Comparison of ENCODE assay signal across 8 cellular contexts in the genomic region with DNA sequence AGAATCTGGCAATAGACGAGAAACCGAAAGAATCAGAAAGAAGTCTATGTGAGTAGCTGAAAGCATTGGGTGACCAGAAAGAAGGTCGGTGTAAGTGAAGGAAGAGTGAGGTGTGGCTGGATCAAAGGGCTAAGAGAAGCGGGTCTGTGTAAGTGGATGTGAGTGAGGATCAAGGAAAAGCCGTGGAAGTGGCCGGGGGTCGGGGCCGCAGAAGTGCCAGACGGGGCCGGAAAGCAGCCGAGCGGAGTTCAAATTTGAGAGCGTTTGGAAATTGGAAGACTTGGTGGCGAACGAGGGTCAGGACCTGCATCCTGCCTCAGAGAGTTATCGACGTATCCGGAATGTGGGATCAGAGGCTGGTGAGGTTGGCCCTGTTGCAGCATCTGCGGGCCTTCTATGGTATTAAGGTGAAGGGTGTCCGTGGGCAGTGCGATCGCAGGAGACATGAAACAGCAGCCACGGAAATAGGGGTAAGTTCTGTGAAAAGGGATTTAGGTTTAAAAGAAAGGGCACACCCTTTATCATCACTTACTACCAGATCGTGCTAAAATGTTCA. TPM values are rescaled to one million over a fixed set of nuclear protein-coding genes. Genes with fewer than 3 reads are reported as not detected.
DNase-seq lines count a peak whose midpoint lies in the region; ATAC-seq and TF ChIP-seq lines count a peak whose summit lies in the region.
"Not testable (repeated sequence)": the region's sequence is repeated elsewhere in the genome, so short reads cannot be mapped to it uniquely, and the experiment has no call there.

No MANE protein-coding gene starts in this region.

- H3K4me3 Mint-ChIP-seq in Calu3 (ENCODE audit: low read depth, unreplicated experiment) = peak overlapping the region; percentile 96

- not testable (repeated sequence) for DNase-seq in Calu3
- DNase-seq in RPMI7951 (ENCODE audit: low read depth) (peak; percentile 33), adipocyte (ENCODE audit: low read depth) (peak; percentile 25), fibroblast of villous mesenchyme (ENCODE audit: low read depth) (peak; percentile 23)
- DNase-seq in stimulated activated naive CD8-positive, alpha-beta T cell treated with anti-CD3 and anti-CD28 coated beads, Interleukin-15, Interleukin-2, amounts not matched to agents 100 U/mL and 50 U/mL, for 24 hours = peak; percentile 21

- H3K27me3 ChIP-seq in adipocyte (replicated peaks; ENCODE audit: control insufficient read depth, insufficient read depth, low read length); muscle layer of duodenum (ENCODE audit: low read depth, low read length): not testable (repeated sequence)

- H3K9ac ChIP-seq in adipocyte (ENCODE audit: low read length) = peak overlapping the region; percentile 61

- not testable (repeated sequence) for H3K4me1 ChIP-seq in adipocyte (ENCODE audit: control insufficient read depth, insufficient read depth, low read length); muscle layer of duodenum (ENCODE audit: control insufficient read depth in 1 of 2, insufficient read depth in 2 of 2, low read length in 2 of 2)

- H3K27ac Mint-ChIP-seq in Calu3 (ENCODE audit: unreplicated experiment) = peak overlapping the region; percentile 70

- peaks cover 22% of the 10 kb centered on the region for H3K36me3 Mint-ChIP-seq in Calu3 (ENCODE audit: insufficient read depth, unreplicated experiment)

- not testable (repeated sequence) for H3K9me3 ChIP-seq in adipocyte (ENCODE audit: control insufficient read depth, low read length); muscle layer of duodenum (ENCODE audit: control insufficient read depth in 1 of 2, low read length in 2 of 2)

- H3K4me3 ChIP-seq in adipocyte (ENCODE audit: low read length) (peak overlapping the region; percentile 80), fibroblast of villous mesenchyme (ENCODE audit: low read depth, low read length) (peak overlapping the region; percentile 71), muscle layer of duodenum (ENCODE audit: low read depth in 1 of 2, low read length in 2 of 2) (peak overlapping the region; percentile 55 to 66)

- not testable (repeated sequence) for H3K9me3 Mint-ChIP-seq in Calu3 (ENCODE audit: low read depth, unreplicated experiment)

- CTCF ChIA-PET in Calu3 (lab: Charles Lee) = not testable (repeated sequence)

- not testable (repeated sequence) for H3K27me3 Mint-ChIP-seq in Calu3 (ENCODE audit: unreplicated experiment)

- TF ChIP-seq CTCF in Calu3 (IDR thresholded peaks at IDR 0.05; ENCODE audit: unreplicated experiment); fibroblast of villous mesenchyme (IDR thresholded peaks at IDR 0.05; ENCODE audit: insufficient read depth, low read depth, low read length): not testable (repeated sequence)

- intact Hi-C loops in Calu3 (cut with micrococcal nuclease; ENCODE audit: unreplicated experiment) = not testable (repeated sequence)

- H3K36me3 ChIP-seq in adipocyte (ENCODE audit: control insufficient read depth, insufficient read depth, low read length, severe bottlenecking); muscle layer of duodenum (ENCODE audit: control insufficient read depth in 1 of 2, insufficient read depth in 2 of 2, low read length in 2 of 2): not testable (repeated sequence)

- ATAC-seq in GM21360 (IDR thresholded peaks at IDR 0.05; ENCODE audit: unreplicated experiment) = peak; percentile 14
- peak; percentile 13 for ATAC-seq in HG03108 (IDR thresholded peaks at IDR 0.05; ENCODE audit: unreplicated experiment)
- peak; percentile 8 for ATAC-seq in stimulated activated naive CD8-positive, alpha-beta T cell treated with anti-CD3 and anti-CD28 coated beads, Interleukin-15, Interleukin-2, amounts not matched to agents 100 U/mL and 50 U/mL, for 24 hours

- not testable (repeated sequence) for H3K4me1 Mint-ChIP-seq in Calu3 (ENCODE audit: low read depth, unreplicated experiment)

- BruUV-seq in Calu3 (replicated peaks; lab: Mats Ljungman, UMichigan) = TSS peak; percentile 62

- not testable (repeated sequence) for H3K27ac ChIP-seq in muscle layer of duodenum (ENCODE audit: low read length)

RNA-seq across cellular contexts. Expression of a gene that starts 0.6 kb away (rescaled TPM):
- total RNA-seq in Calu3 (2022) (28.7 and 32.8 TPM in 2 replicates), fibroblast of villous mesenchyme (14.5 and 25.5 TPM in 2 replicates)
- total RNA-seq in RPMI7951 (2014; rRNA removed; shearing (Covaris generic)) = 73.0 and 92.2 TPM in 2 replicates

RNA-seq across cellular contexts. Expression of a gene that starts 22.7 kb away (rescaled TPM):
- total RNA-seq in Calu3 (2022) (0.45 and 0.51 TPM in 2 replicates), fibroblast of villous mesenchyme (1.7 and 2.6 TPM in 2 replicates)
- total RNA-seq in RPMI7951 (2014; rRNA removed; shearing (Covaris generic)) = 0.49 and 0.72 TPM in 2 replicates

RNA-seq across cellular contexts. Expression of a gene that starts 25.6 kb away (rescaled TPM):
- total RNA-seq in Calu3 (2022) (1.9 TPM in 1 of 2 replicates, not detected in the other), fibroblast of villous mesenchyme (8.7 and 17.7 TPM in 2 replicates)
- 91.9 and 99.1 TPM in 2 replicates for total RNA-seq in RPMI7951 (2014; rRNA removed; shearing (Covaris generic))
